Comparison of ENCODE assay signal across 8 cellular contexts in genomic region chr9:6681957-6682501, GRCh38. TPM values are rescaled to one million over a fixed set of nuclear protein-coding genes. Genes with fewer than 3 reads are reported as not detected.
DNase-seq lines count a peak whose midpoint lies in the region; ATAC-seq, FAIRE-seq and TF ChIP-seq lines count a peak whose summit lies in the region.

No MANE protein-coding gene starts in this region.

- peaks cover 14% of the 10 kb centered on the region for H3K79me2 ChIP-seq in SU-DHL-6 (ENCODE audit: insufficient read depth, low read length)

- no peaks in the 10 kb centered on the region for H3K9me3 ChIP-seq in SU-DHL-6 (ENCODE audit: insufficient read depth, low read length)
- no peaks in the 10 kb centered on the region for H3K9me3 ChIP-seq in psoas muscle

- 45 to 51% (median 47%) methylated on average over 15 of the region's 15 CpGs for WGBS in psoas muscle, 3 donors

- H3K4me2 ChIP-seq in SU-DHL-6 (ENCODE audit: low read depth, low read length, poor library complexity, severe bottlenecking): peak overlapping the region; percentile 79

- H3F3A ChIP-seq in SU-DHL-6 (ENCODE audit: insufficient read depth): peaks cover 53% of the 10 kb centered on the region

- H3K27ac ChIP-seq in SU-DHL-6 (ENCODE audit: low read depth, low read length) (peak overlapping the region; percentile 95), psoas muscle (peak overlapping the region; percentile 92)

- H3K9ac ChIP-seq in SU-DHL-6 (ENCODE audit: low read length): peak overlapping the region; percentile 83

- no peak for DNase-seq in H7
- DNase-seq in fibroblast of mammary gland (ENCODE audit: low read depth): peak; percentile 14
- DNase-seq in psoas muscle: peak in 1 of 2 donors; percentile 54
- DNase-seq in H4 (ENCODE audit: low spot score): no peak
- DNase-seq in medulla oblongata (ENCODE audit: extremely low spot score): no peak
- DNase-seq in GM19239 (ENCODE audit: insufficient read length, low spot score): no peak

- no peaks in the 10 kb centered on the region for H4K20me1 ChIP-seq in SU-DHL-6 (ENCODE audit: low read depth, low read length)

- no peak for FAIRE-seq in GM19239 (lab: Jason Lieb, UNC)

- TF ChIP-seq CTCF in SU-DHL-6 (IDR thresholded peaks at IDR 0.05; ENCODE audit: insufficient read depth, low read length, poor library complexity, severe bottlenecking) (no peak), fibroblast of mammary gland (conservative IDR thresholded peaks at IDR 0.05; ENCODE audit: control insufficient read depth, insufficient read depth, low read depth, low read length) (no peak), psoas muscle (IDR thresholded peaks at IDR 0.05) (no peak)

- peaks cover 10% of the 10 kb centered on the region for H3K4me1 ChIP-seq in psoas muscle

- H3K4me3 ChIP-seq in H7 (ENCODE audit: insufficient read depth, low read depth, low read length) (peak overlapping the region; percentile 81), SU-DHL-6 (ENCODE audit: insufficient read depth, low read length, poor library complexity, severe bottlenecking) (peak overlapping the region; percentile 75), fibroblast of mammary gland (ENCODE audit: control insufficient read depth, low read depth, low read length) (peak overlapping the region; percentile 82), psoas muscle (peak overlapping the region; percentile 75)

- peak in 1 of 4 donors; percentile 4 for ATAC-seq in psoas muscle
- no peak for ATAC-seq in HG03175 (IDR thresholded peaks at IDR 0.05; ENCODE audit: unreplicated experiment)

- H3K27me3 ChIP-seq in H7 (ENCODE audit: control insufficient read depth, insufficient read depth, low read length) (no peaks in the 10 kb centered on the region), SU-DHL-6 (ENCODE audit: low read length) (no peaks in the 10 kb centered on the region), psoas muscle (ENCODE audit: insufficient read depth in 3 of 3, low read length in 2 of 3) (no peaks in the 10 kb centered on the region)

- intact Hi-C loops in psoas muscle (cut with DNase I): loop anchor here (2.0 to 5.0 kb wide), 2 partner anchors 23 to 270 kb away; partner anchors contain the start of gene UHRF2 (in 1 of the 2)

- H2AFZ ChIP-seq in SU-DHL-6 (ENCODE audit: low read depth, low read length, severe bottlenecking): peak overlapping the region; percentile 13

- no peaks in the 10 kb centered on the region for H3K36me3 ChIP-seq in H7 (replicated peaks; ENCODE audit: control insufficient read depth, insufficient read depth, low read length)
- H3K36me3 ChIP-seq in SU-DHL-6 (ENCODE audit: low read length): no peaks in the 10 kb centered on the region
- H3K36me3 ChIP-seq in psoas muscle (ENCODE audit: insufficient read depth in 1 of 2, low read depth in 1 of 2): no peaks in the 10 kb centered on the region

- no peaks in the 10 kb centered on the region for H3K9me2 ChIP-seq in SU-DHL-6 (replicated peaks; ENCODE audit: insufficient read depth, low read length)

RNA-seq across cellular contexts. Expression of gene GLDC, which starts 36.5 kb away (rescaled TPM):
- total RNA-seq in H7 (2014; rRNA removed; shearing (Covaris generic)): 66.8 and 76.7 TPM in 2 replicates
- total RNA-seq in psoas muscle: 1 to 10 TPM in 2 of 4 donors, under 1 TPM in 2; 0.30 to 2.3 (median 0.89) TPM
- polyA plus RNA-seq in psoas muscle: 1 to 10 TPM in 2 of 3 donors, under 1 TPM in 1; 0.85 to 1.4 (median 1.4) TPM
- 0.04 TPM in 1 of 2 replicates, not detected in the other for total RNA-seq in H4 (2014; rRNA removed; shearing (Covaris generic))

Comparison
In these comparisons a context has a peak if more than half of its experiments do, and no peak if none do; other contexts are left out.
1. RNA of gene GLDC, which starts 36.5 kb away (total RNA-seq): 66.8 to 76.7 TPM in H7; 0.30 to 2.3 TPM in psoas muscle and 0.04 TPM in H4; every median in the first group is over 10 times any median in the second.
2. Peak in every context shown above with its lines, with median percentiles within 50 percentile points of each other: H3K4me3 ChIP-seq.